9 cellular contexts compared by ENCODE assay signal in the genomic region with DNA sequence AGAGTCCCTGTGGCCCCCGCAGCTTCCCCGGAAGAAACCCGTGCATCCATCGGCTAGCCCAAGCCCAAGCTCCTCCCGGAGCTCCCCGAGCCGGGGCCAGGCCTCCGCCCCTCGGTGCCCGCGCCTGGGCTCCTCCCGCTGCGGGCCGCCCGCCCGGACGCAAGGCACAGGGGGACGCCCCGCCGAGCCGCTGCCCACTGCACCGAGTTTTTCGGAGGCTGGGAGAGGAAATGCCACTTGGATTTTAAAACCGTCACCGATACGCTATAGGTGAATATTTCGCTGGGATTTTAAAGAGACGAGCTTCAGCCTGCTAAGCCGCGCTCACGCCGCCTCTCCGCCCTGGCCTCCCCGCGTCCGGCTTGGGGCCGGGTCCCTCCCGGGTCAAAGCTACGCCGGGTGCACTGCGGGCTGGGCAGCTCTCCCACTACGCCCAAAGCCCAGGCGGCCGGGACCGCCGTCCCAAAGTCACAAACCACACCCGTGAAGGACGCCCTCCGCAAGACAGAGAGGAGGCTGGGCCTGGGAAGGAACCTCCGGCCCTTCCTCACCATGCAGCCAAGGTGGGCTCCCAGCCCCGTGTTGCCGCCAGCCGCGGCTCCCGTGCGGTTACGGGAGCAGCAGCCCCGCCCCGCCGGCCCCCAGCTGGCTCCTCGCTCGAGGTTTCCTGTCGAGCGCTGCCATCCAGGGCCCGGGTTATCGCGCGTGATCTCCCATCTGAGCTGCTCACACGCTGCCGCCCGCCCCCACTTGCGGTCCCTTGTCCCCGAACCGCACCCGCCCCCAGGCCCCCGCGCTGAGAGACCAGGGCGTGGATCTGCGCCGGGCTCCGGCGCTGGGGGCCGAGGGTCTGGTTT.
DNase-seq lines count a peak whose midpoint lies in the region; ATAC-seq and TF ChIP-seq lines count a peak whose summit lies in the region.
"Had no signal": no experiment of that assay in that cellular context is flagged by ENCODE, and none has a peak within 500 bp of the region (broad histone marks: within the 10 kb centered on the region; RNA-seq: fewer than 3 reads in every experiment).

No MANE protein-coding gene starts in this region.

- H3K4me3 ChIP-seq in HUES48 (ENCODE audit: low read depth, low read length) (peak overlapping the region; percentile 66), SK-N-MC (peak overlapping the region; percentile 87), parathyroid adenoma (ENCODE audit: low read depth, low read length) (peak overlapping the region; percentile 84)

- peak overlapping the region; percentile 30; the same call in 1 of the 2 replicates for H3K9ac ChIP-seq in HUES48 (ENCODE audit: low read depth, low read length)
- H3K9ac ChIP-seq in SK-N-MC (ENCODE audit: insufficient read length), result peak overlapping the region; percentile 81
- H3K9ac ChIP-seq in parathyroid adenoma, result peak overlapping the region; percentile 76

- peaks cover 22% of the 10 kb centered on the region for H3K4me1 ChIP-seq in HUES48 (ENCODE audit: control insufficient read depth, insufficient read depth, low read length)
- H3K4me1 ChIP-seq in parathyroid adenoma, result no peaks in the 10 kb centered on the region

- TF ChIP-seq CTCF in parathyroid adenoma (IDR thresholded peaks at IDR 0.05), result no peak

- H3K9me3 ChIP-seq in HUES48 (ENCODE audit: control insufficient read depth, insufficient read depth, low read length) (no peaks in the 10 kb centered on the region), SK-N-MC (ENCODE audit: low read depth, low read length) (no peaks in the 10 kb centered on the region), parathyroid adenoma (ENCODE audit: control insufficient read depth, low read length) (no peaks in the 10 kb centered on the region)

- H3K27ac ChIP-seq in HUES48 (ENCODE audit: low read depth, low read length), result no peak overlapping the region
- H3K27ac ChIP-seq in SK-N-MC, result no peak overlapping the region
- H3K27ac ChIP-seq in parathyroid adenoma, result peak overlapping the region; percentile 83
- H3K27ac ChIP-seq: epithelial cell of prostate had no signal

- H3K4me3 Mint-ChIP-seq in activated naive CD4-positive, alpha-beta T cell treated with anti-CD3 and anti-CD28 coated beads, Interleukin-2, amount 50 U/mL, for 24 hours, result peak overlapping the region; percentile 79

- peak; percentile 77 for DNase-seq in COLO668 (lab: John Stamatoyannopoulos, UW; ENCODE audit: unreplicated experiment)
- DNase-seq in SK-N-MC (ENCODE audit: low read depth, low spot score), result no peak
- DNase-seq in Right ventricle myocardium superior, result peak; percentile 77
- DNase-seq in ureter (ENCODE audit: low spot score), result peak; percentile 73

- no peaks in the 10 kb centered on the region for H3K79me2 ChIP-seq in parathyroid adenoma

- H3K36me3 ChIP-seq in HUES48 (ENCODE audit: control insufficient read depth, insufficient read depth, low read length) (no peaks in the 10 kb centered on the region), SK-N-MC (ENCODE audit: insufficient read depth, low read length) (no peaks in the 10 kb centered on the region), parathyroid adenoma (ENCODE audit: control insufficient read depth, insufficient read depth, low read length) (no peaks in the 10 kb centered on the region)

- H3K4me2 ChIP-seq in parathyroid adenoma (ENCODE audit: low read length), result peak overlapping the region; percentile 100

- peak overlapping the region; percentile 59 for H3K27ac Mint-ChIP-seq in activated naive CD4-positive, alpha-beta T cell treated with anti-CD3 and anti-CD28 coated beads, Interleukin-2, amount 50 U/mL, for 24 hours

- H3K27me3 Mint-ChIP-seq in activated naive CD4-positive, alpha-beta T cell treated with anti-CD3 and anti-CD28 coated beads, Interleukin-2, amount 50 U/mL, for 24 hours, result no peaks in the 10 kb centered on the region

- peaks cover 69% of the 10 kb centered on the region for H3K4me1 Mint-ChIP-seq in activated naive CD4-positive, alpha-beta T cell treated with anti-CD3 and anti-CD28 coated beads, Interleukin-2, amount 50 U/mL, for 24 hours

- peak overlapping the region; percentile 97 for H2AFZ ChIP-seq in parathyroid adenoma

- H3K36me3 Mint-ChIP-seq in activated naive CD4-positive, alpha-beta T cell treated with anti-CD3 and anti-CD28 coated beads, Interleukin-2, amount 50 U/mL, for 24 hours, result no peaks in the 10 kb centered on the region

- H3K27me3 ChIP-seq in HUES48 (ENCODE audit: control insufficient read depth, insufficient read depth, low read length), result peaks cover 49% of the 10 kb centered on the region
- no peaks in the 10 kb centered on the region for H3K27me3 ChIP-seq in parathyroid adenoma (ENCODE audit: control insufficient read depth, insufficient read depth, low read length)

- ATAC-seq in GM19468 (IDR thresholded peaks at IDR 0.05; ENCODE audit: extremely low read depth, unreplicated experiment) (peak; percentile 24), Right ventricle myocardium superior (ENCODE audit: poor library complexity) (peak; percentile 92)

- no peaks in the 10 kb centered on the region for H3K9me3 Mint-ChIP-seq in activated naive CD4-positive, alpha-beta T cell treated with anti-CD3 and anti-CD28 coated beads, Interleukin-2, amount 50 U/mL, for 24 hours

- intact Hi-C loops in Right ventricle myocardium superior (cut with DNase I), result loop anchor here (10.0 kb wide), 1 partner anchor 80 kb away; no protein-coding TSS in a partner anchor

Comparison
In these comparisons a context has a peak if more than half of its experiments do, and no peak if none do; other contexts are left out.
1. H3K9ac ChIP-seq: peak in every context shown above with its lines; median percentile 81 in SK-N-MC; 76 in parathyroid adenoma; 30 in HUES48.